10 cellular contexts compared by ENCODE assay signal in the genomic region with DNA sequence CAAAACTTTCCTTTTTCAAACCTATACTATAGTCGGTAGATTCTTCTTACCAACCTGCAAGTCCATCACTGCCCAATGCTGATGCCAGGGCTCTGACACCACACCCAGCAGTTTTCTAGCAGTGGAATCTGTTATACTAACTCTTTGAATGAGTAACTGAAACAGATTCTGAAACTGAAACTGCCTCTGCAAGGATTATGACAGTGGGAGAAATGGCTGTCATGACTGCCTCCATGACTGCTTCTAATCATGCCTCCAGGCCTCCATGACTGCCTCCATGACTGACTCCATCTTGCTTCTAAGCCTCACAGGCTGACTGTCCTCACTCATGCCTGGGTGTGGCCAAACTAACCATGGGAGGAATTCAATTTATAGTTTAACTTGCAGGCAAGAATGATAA. TPM values are rescaled to one million over a fixed set of nuclear protein-coding genes. Genes with fewer than 3 reads are reported as not detected.
DNase-seq lines count a peak whose midpoint lies in the region; ATAC-seq and FAIRE-seq lines count a peak whose summit lies in the region.
"Had no signal": no experiment of that assay in that cellular context is flagged by ENCODE, and none has a peak within 500 bp of the region (broad histone marks: within the 10 kb centered on the region; RNA-seq: fewer than 3 reads in every experiment).

No MANE protein-coding gene starts in this region.

- peak; percentile 59 for ATAC-seq in HG03039 (IDR thresholded peaks at IDR 0.05; ENCODE audit: unreplicated experiment)
- no peak for ATAC-seq in left colon
- ATAC-seq: K562 had no signal

- DNase-seq in stimulated activated CD4-positive, alpha-beta T cell treated with anti-CD3 and anti-CD28 coated beads, Interleukin-12 subunit alpha, Interleukin-12 subunit beta, amount 100 ng/mL, for 4 hours, result peak; percentile 1
- no peak for DNase-seq in stimulated activated CD4-positive, alpha-beta T cell treated with anti-CD3 and anti-CD28 coated beads, Interleukin-4, amount 100 ng/mL, for 4 hours
- peak; percentile 41 for DNase-seq in activated T-helper 2 cell treated with anti-CD3 and anti-CD28 coated beads, Interferon-gamma antibody, Interleukin-2, Interleukin-4, amounts not matched to agents 10 μg/mL and 5 μg/mL and 100 μg/mL, durations not matched to agents 14 hours and 24 hours and 36 hours (ENCODE audit: low spot score)
- DNase-seq in urothelium cell line (ENCODE audit: low spot score), result no peak
- no peak for DNase-seq in substantia nigra (lab: John Stamatoyannopoulos, UW)
- no peak for DNase-seq in NCI-H524 (lab: John Stamatoyannopoulos, UW)
- no peak for DNase-seq in left colon
- DNase-seq: BE2C had no signal

- peak overlapping the region; percentile 92 for H3K27ac Mint-ChIP-seq in activated T-helper 2 cell treated with anti-CD3 and anti-CD28 coated beads, Interferon-gamma antibody, Interleukin-2, Interleukin-4, amounts not matched to agents 10 μg/mL and 5 μg/mL and 100 μg/mL, durations not matched to agents 14 hours and 24 hours and 36 hours

- H3K27ac ChIP-seq in substantia nigra (ENCODE audit: low read depth, low read length, poor library complexity, severe bottlenecking), result no peak overlapping the region

- peaks cover 6% of the 10 kb centered on the region for H3K36me3 Mint-ChIP-seq in activated T-helper 2 cell treated with anti-CD3 and anti-CD28 coated beads, Interferon-gamma antibody, Interleukin-2, Interleukin-4, amounts not matched to agents 10 μg/mL and 5 μg/mL and 100 μg/mL, durations not matched to agents 14 hours and 24 hours and 36 hours (ENCODE audit: low read depth)

- no peaks in the 10 kb centered on the region for H3K9me3 Mint-ChIP-seq in activated T-helper 2 cell treated with anti-CD3 and anti-CD28 coated beads, Interferon-gamma antibody, Interleukin-2, Interleukin-4, amounts not matched to agents 10 μg/mL and 5 μg/mL and 100 μg/mL, durations not matched to agents 14 hours and 24 hours and 36 hours

- FAIRE-seq in urothelium cell line (lab: Jason Lieb, UNC), result peak; percentile 59
- FAIRE-seq: K562 had no signal

- intact Hi-C loops in activated T-helper 2 cell treated with anti-CD3 and anti-CD28 coated beads, Interferon-gamma antibody, Interleukin-2, Interleukin-4, amounts not matched to agents 10 μg/mL and 5 μg/mL and 100 μg/mL, durations not matched to agents 14 hours and 24 hours and 36 hours (cut with micrococcal nuclease), result loop anchor here (1.0 kb wide), 1 partner anchor 69 kb away; no protein-coding TSS in a partner anchor
- intact Hi-C loops in left colon (cut with DNase I, micrococcal nuclease), result no loop called here

- H3K4me3 Mint-ChIP-seq in activated T-helper 2 cell treated with anti-CD3 and anti-CD28 coated beads, Interferon-gamma antibody, Interleukin-2, Interleukin-4, amounts not matched to agents 10 μg/mL and 5 μg/mL and 100 μg/mL, durations not matched to agents 14 hours and 24 hours and 36 hours (ENCODE audit: low read depth), result no peak overlapping the region

- peaks cover 4% of the 10 kb centered on the region for H3K27me3 Mint-ChIP-seq in activated T-helper 2 cell treated with anti-CD3 and anti-CD28 coated beads, Interferon-gamma antibody, Interleukin-2, Interleukin-4, amounts not matched to agents 10 μg/mL and 5 μg/mL and 100 μg/mL, durations not matched to agents 14 hours and 24 hours and 36 hours (ENCODE audit: low read depth)

- H3K4me1 Mint-ChIP-seq in activated T-helper 2 cell treated with anti-CD3 and anti-CD28 coated beads, Interferon-gamma antibody, Interleukin-2, Interleukin-4, amounts not matched to agents 10 μg/mL and 5 μg/mL and 100 μg/mL, durations not matched to agents 14 hours and 24 hours and 36 hours (ENCODE audit: low read depth), result peaks cover 21% of the 10 kb centered on the region

RNA-seq across cellular contexts. Expression of gene OXA1L, which starts 29.4 kb away (rescaled TPM):
- 114 and 123 TPM in 2 replicates for total RNA-seq in activated T-helper 2 cell treated with anti-CD3 and anti-CD28 coated beads, Interferon-gamma antibody, Interleukin-2, Interleukin-4, amounts not matched to agents 10 μg/mL and 5 μg/mL and 100 μg/mL, durations not matched to agents 14 hours and 24 hours and 36 hours
- 100 to 1,000 TPM in 1 of 2 donors, 10 to 100 TPM in 1; 81.7 to 125 TPM for total RNA-seq in left colon

Comparison
In these comparisons a context has a peak if more than half of its experiments do, and no peak if none do; other contexts are left out.
1. DNase-seq: peak in stimulated activated CD4-positive, alpha-beta T cell treated with anti-CD3 and anti-CD28 coated beads, Interleukin-12 subunit alpha, Interleukin-12 subunit beta, amount 100 ng/mL, for 4 hours (single experiment) and activated T-helper 2 cell treated with anti-CD3 and anti-CD28 coated beads, Interferon-gamma antibody, Interleukin-2, Interleukin-4, amounts not matched to agents 10 μg/mL and 5 μg/mL and 100 μg/mL, durations not matched to agents 14 hours and 24 hours and 36 hours (single experiment); none in stimulated activated CD4-positive, alpha-beta T cell treated with anti-CD3 and anti-CD28 coated beads, Interleukin-4, amount 100 ng/mL, for 4 hours (0 of 2), urothelium cell line (single experiment), substantia nigra (0 of 49), NCI-H524 (0 of 2) and left colon (0 of 2).